Comparison of ENCODE assay signal across 20 cellular contexts in the genomic region with DNA sequence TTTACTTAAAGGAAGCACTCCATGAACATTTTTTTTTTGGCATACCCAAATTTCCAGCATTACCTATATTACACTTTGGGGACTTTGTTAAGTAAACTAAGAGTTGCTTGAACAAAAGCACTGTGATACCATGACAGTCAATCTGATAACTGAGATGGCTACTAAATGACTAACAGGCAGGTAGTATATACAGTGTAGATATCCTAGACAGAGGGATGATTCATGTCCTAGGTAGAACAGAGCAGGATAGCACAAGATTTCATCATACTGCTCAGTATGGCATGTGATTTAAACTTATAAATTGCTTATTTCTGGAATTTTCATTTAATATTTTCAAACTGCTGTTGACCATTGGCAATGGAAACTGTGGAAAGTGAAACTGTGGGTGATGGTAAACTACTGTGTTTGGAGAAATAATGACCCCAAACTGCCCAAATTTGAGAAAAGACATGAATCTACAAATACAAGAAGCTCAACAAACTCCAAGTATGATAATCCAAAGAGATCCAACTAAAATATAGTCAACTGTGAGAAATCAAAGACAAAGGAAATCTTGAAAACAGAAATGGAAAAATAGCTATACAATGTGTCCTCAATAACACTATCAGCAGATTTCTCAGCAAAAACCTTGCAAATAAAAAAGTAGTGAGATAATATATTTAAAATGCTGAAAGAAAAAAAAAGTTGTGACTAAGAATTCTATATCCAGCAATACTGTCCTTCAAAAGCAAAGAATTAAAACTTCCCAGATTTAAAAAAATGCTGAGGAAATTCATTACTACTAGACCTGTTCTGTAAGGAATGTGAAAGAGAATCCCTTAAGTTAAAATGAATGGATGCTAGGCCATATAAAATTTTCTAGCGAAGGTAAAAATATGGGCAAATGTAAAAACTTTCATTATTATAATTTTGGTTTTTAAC.
DNase-seq lines count a peak whose midpoint lies in the region; ATAC-seq, FAIRE-seq and TF ChIP-seq lines count a peak whose summit lies in the region.
"Had no signal": no experiment of that assay in that cellular context is flagged by ENCODE, and none has a peak within 500 bp of the region (broad histone marks: within the 10 kb centered on the region; RNA-seq: fewer than 3 reads in every experiment).

No MANE protein-coding gene starts in this region.

- ATAC-seq in pancreas (no peak), GM18861 (IDR thresholded peaks at IDR 0.05; ENCODE audit: unreplicated experiment) (no peak), HG02678 (IDR thresholded peaks at IDR 0.05; ENCODE audit: unreplicated experiment) (no peak)
- ATAC-seq: CD8-positive, alpha-beta T cell had no signal

- intact Hi-C loops in pancreas (cut with DNase I) = no loop called here

- peak; percentile 20 for FAIRE-seq in pancreas (lab: Jason Lieb, UNC)
- FAIRE-seq: GM12892, GM19239, H1 had no signal

- H3K4me3 ChIP-seq in adipocyte (ENCODE audit: low read length) (peak overlapping the region; percentile 46), epithelial cell of esophagus (ENCODE audit: low read length) (no peak overlapping the region), pancreas (no peak overlapping the region)
- H3K4me3 ChIP-seq: BLaER1 treated with 17β-estradiol and CSF1 and Interleukin-3, amounts not matched to agents 10 nM and 100 nM had no signal

- DNase-seq in ELR (ENCODE audit: low read depth) (peak; percentile 32), adipocyte (ENCODE audit: low read depth) (no peak), epithelial cell of esophagus (ENCODE audit: low read depth) (peak; percentile 72), pancreas (no peak), G401 (ENCODE audit: low spot score) (no peak)
- DNase-seq in activated naive CD4-positive, alpha-beta T cell treated with anti-CD3 and anti-CD28 coated beads, Interleukin-2, amount 50 U/mL, for 16 hours = no peak
- DNase-seq: Calu3; CD8-positive, alpha-beta T cell; DMS 273 treated with DMSO at 0.1 percent for 48 hours; DMS53; DND-41; EL; GDM1; H9 had no signal

- peaks cover 28% of the 10 kb centered on the region for H3K4me1 ChIP-seq in adipocyte (ENCODE audit: control insufficient read depth, insufficient read depth, low read length)
- H3K4me1 ChIP-seq in pancreas = no peaks in the 10 kb centered on the region

- H3K9me3 ChIP-seq in adipocyte (ENCODE audit: control insufficient read depth, low read length) (peaks cover 26% of the 10 kb centered on the region), pancreas (no peaks in the 10 kb centered on the region)

- no peaks in the 10 kb centered on the region for H3K36me3 ChIP-seq in adipocyte (ENCODE audit: control insufficient read depth, insufficient read depth, low read length, severe bottlenecking)
- no peaks in the 10 kb centered on the region for H3K36me3 ChIP-seq in pancreas
- H3K36me3 ChIP-seq: BLaER1 treated with 17β-estradiol and CSF1 and Interleukin-3, amounts not matched to agents 10 nM and 100 nM had no signal

- 80 to 88% methylated on average over 1 of the region's 1 CpG for WGBS in pancreas, 2 donors

- in situ Hi-C loops in G401 (cut with HindIII; ENCODE audit: low sequenced_read_pairs) = no loop called here

- no peak overlapping the region for H3K27ac ChIP-seq in pancreas
- H3K27ac ChIP-seq: BLaER1 treated with 17β-estradiol and CSF1 and Interleukin-3, amounts not matched to agents 10 nM and 100 nM had no signal

- TF ChIP-seq CTCF in epithelial cell of esophagus (IDR thresholded peaks at IDR 0.05; ENCODE audit: insufficient read depth, low read depth, low read length, missing control alignments) (no peak), pancreas (IDR thresholded peaks at IDR 0.05) (no peak)

- no peak overlapping the region for H3K9ac ChIP-seq in adipocyte (ENCODE audit: low read length)
- H3K9ac ChIP-seq: BLaER1 treated with 17β-estradiol and CSF1 and Interleukin-3, amounts not matched to agents 10 nM and 100 nM had no signal

- H3K27me3 ChIP-seq in adipocyte (replicated peaks; ENCODE audit: control insufficient read depth, insufficient read depth, low read length) (no peaks in the 10 kb centered on the region), pancreas (no peaks in the 10 kb centered on the region)

Comparison
In these comparisons a context has a peak if more than half of its experiments do, and no peak if none do; other contexts are left out.
1. DNase-seq: peak in ELR (single experiment) and epithelial cell of esophagus (single experiment); none in adipocyte (single experiment), pancreas (0 of 6), activated naive CD4-positive, alpha-beta T cell treated with anti-CD3 and anti-CD28 coated beads, Interleukin-2, amount 50 U/mL, for 16 hours (single experiment) and G401 (single experiment).